In genomic region chr7:56063882-56064625, GRCh38 we compare ENCODE assay signal across 8 cellular contexts. TPM values are rescaled to one million over a fixed set of nuclear protein-coding genes. Genes with fewer than 3 reads are reported as not detected.
DNase-seq lines count a peak whose midpoint lies in the region; ATAC-seq and TF ChIP-seq lines count a peak whose summit lies in the region.

Gene SUMF2 (plus strand): TSS chr7:56064286. CDS start chr7:56064312, 26 bp downstream.

- H3K4me3 ChIP-seq in right atrium auricular region (peak within 1 kb of the TSS; percentile 77 to 87), uterus (peak within 1 kb of the TSS; percentile 79 to 86)

- H3K4me1 ChIP-seq in right atrium auricular region: peaks cover 0 to 18% of the 10 kb centered on the region in 2 donors
- no peaks in the 10 kb centered on the region for H3K4me1 ChIP-seq in uterus

- H3K27ac ChIP-seq in angular gyrus (ENCODE audit: low read depth, low read length): peak within 1 kb of the TSS; percentile 78
- peak within 1 kb of the TSS; percentile 88 to 95 for H3K27ac ChIP-seq in right atrium auricular region
- peak within 1 kb of the TSS; percentile 84 to 96 for H3K27ac ChIP-seq in uterus

- intact Hi-C loops in uterus (cut with DNase I; ENCODE audit: low total_unique reads): no loop called here

- peaks cover 53% of the 10 kb centered on the region for H3K36me3 ChIP-seq in right atrium auricular region
- H3K36me3 ChIP-seq in uterus: no peaks in the 10 kb centered on the region

- TF ChIP-seq CTCF in right atrium auricular region (IDR thresholded peaks at IDR 0.05) (peak in 1 of 2 donors; percentile 55), uterus (IDR thresholded peaks at IDR 0.05) (peak; percentile 26 to 47 (median 28))

- no peaks in the 10 kb centered on the region for H3K9me3 ChIP-seq in right atrium auricular region
- H3K9me3 ChIP-seq in uterus: no peaks in the 10 kb centered on the region

- peak; percentile 56 to 85 for TF ChIP-seq POLR2A in uterus (IDR thresholded peaks at IDR 0.05)

- ATAC-seq in GM18499 (IDR thresholded peaks at IDR 0.05; ENCODE audit: insufficient read depth, unreplicated experiment) (peak; percentile 59), HG02884 (IDR thresholded peaks at IDR 0.05; ENCODE audit: unreplicated experiment) (peak; percentile 66)

- H3K27me3 ChIP-seq in right atrium auricular region (no peaks in the 10 kb centered on the region), uterus (no peaks in the 10 kb centered on the region)

- peak; percentile 72 for DNase-seq in NCI-H1694 treated with DMSO at 0.1 percent for 48 hours (lab: John Stamatoyannopoulos, UW)
- peak; percentile 78 to 92 (median 87) for DNase-seq in T-helper 2 cell
- DNase-seq in right atrium auricular region (ENCODE audit: low spot score): peak; percentile 90
- peak; percentile 92 for DNase-seq in putamen (ENCODE audit: low spot score)
- DNase-seq in uterus: peak; percentile 89 to 92

RNA-seq across cellular contexts. Expression of gene SUMF2, which starts in this region (rescaled TPM):
- 10 to 100 TPM; 31.7 to 54.9 TPM for total RNA-seq in right atrium auricular region
- 100 to 1,000 TPM in 2 of 4 donors, 10 to 100 TPM in 2; 61.2 to 110 (median 86.5) TPM for total RNA-seq in uterus

Comparison
In these comparisons a context has a peak if more than half of its experiments do, and no peak if none do; other contexts are left out.
1. Peak in every context shown above with its lines: DNase-seq, ATAC-seq, H3K4me3 ChIP-seq and H3K27ac ChIP-seq.